1 cellular context compared by ENCODE assay signal in genomic region chr1:32899586-32900296, GRCh38.
TF ChIP-seq lines count a peak whose summit lies in the region.

No MANE protein-coding gene starts in this region.

TF ChIP-seq in SK-N-SH, 30 proteins besides CTCF, POLR2A, EP300 and RAD21 (continued from another document):
- TF ChIP-seq FOSL2 (IDR thresholded peaks at IDR 0.05; ENCODE audit: borderline replicate concordance, low read depth) (no peak), RCOR1 (IDR thresholded peaks at IDR 0.05; ENCODE audit: low read length) (no peak), EZH2phosphoT487 (IDR thresholded peaks at IDR 0.05; ENCODE audit: borderline replicate concordance, low read depth) (no peak), USF2 (IDR thresholded peaks at IDR 0.05; ENCODE audit: borderline replicate concordance, low read depth, low read length) (no peak), POLR2AphosphoS5 (IDR thresholded peaks at IDR 0.05; ENCODE audit: low read depth, low read length) (no peak), RFX5 (IDR thresholded peaks at IDR 0.05; ENCODE audit: low read length) (no peak), RXRA (IDR thresholded peaks at IDR 0.05; ENCODE audit: borderline replicate concordance, low read depth) (no peak), FOXJ3 (CRISPR knock-in tag; IDR thresholded peaks at IDR 0.05) (no peak), MXI1 (IDR thresholded peaks at IDR 0.05; ENCODE audit: low read depth, low read length) (no peak), NFIC (IDR thresholded peaks at IDR 0.05; ENCODE audit: borderline replicate concordance) (no peak), REST (IDR thresholded peaks at IDR 0.05; ENCODE audit: low read depth, low read length) (no peak), MAX (IDR thresholded peaks at IDR 0.05; ENCODE audit: low read depth) (no peak)
TF ChIP-seq in SK-N-SH: peak in this region for 0.
